ENCODE assay signal across 1 cellular context in genomic region chr3:4838621-4839022, GRCh38.
TF ChIP-seq lines count a peak whose summit lies in the region.

No MANE protein-coding gene starts in this region.

TF ChIP-seq in GM12878, 131 proteins besides CTCF, POLR2A, EP300 and RAD21 (continued from another document and continues in another):
- TF ChIP-seq ZBTB11 (CRISPR knock-in tag; IDR thresholded peaks at IDR 0.05) (no peak), SKIL (IDR thresholded peaks at IDR 0.05; ENCODE audit: low read depth, poor library complexity, severe bottlenecking) (peak; percentile 63), E2F4 (IDR thresholded peaks at IDR 0.05; ENCODE audit: low read depth, low read length) (no peak), BHLHE40 (IDR thresholded peaks at IDR 0.05; ENCODE audit: borderline replicate concordance in 1 of 2, low read depth in 2 of 2, low read length in 1 of 2) (peak; percentile 69 to 70), MEF2B (IDR thresholded peaks at IDR 0.05; ENCODE audit: partially characterized antibody, poor library complexity, severe bottlenecking) (peak; percentile 79), MXI1 (IDR thresholded peaks at IDR 0.05; ENCODE audit: low read depth, low read length) (no peak), PAX8 (IDR thresholded peaks at IDR 0.05) (no peak), ZNF592 (IDR thresholded peaks at IDR 0.05) (no peak), YBX1 (IDR thresholded peaks at IDR 0.05) (no peak), SMAD1 (IDR thresholded peaks at IDR 0.05; ENCODE audit: low read depth, partially characterized antibody) (no peak), FOXM1 (IDR thresholded peaks at IDR 0.05; ENCODE audit: low read depth, low read length) (peak; percentile 80; the same call in 1 of the 2 replicates), CBX3 (IDR thresholded peaks at IDR 0.05; ENCODE audit: borderline replicate concordance, low read depth) (no peak), MYC (IDR thresholded peaks at IDR 0.05; ENCODE audit: insufficient read depth, insufficient read length, insufficient replicate concordance, low read length, severe bottlenecking) (no peak), USF1 (IDR thresholded peaks at IDR 0.05; ENCODE audit: borderline replicate concordance, extremely low read length, insufficient read depth, low read depth, low read length) (no peak), RB1 (IDR thresholded peaks at IDR 0.05; ENCODE audit: borderline replicate concordance) (no peak), E2F8 (IDR thresholded peaks at IDR 0.05; ENCODE audit: low read depth, partially characterized antibody) (no peak), BCL3 (IDR thresholded peaks at IDR 0.05; ENCODE audit: borderline replicate concordance, insufficient read depth, low read depth, low read length, poor library complexity, severe bottlenecking) (peak; percentile 29), JUND (IDR thresholded peaks at IDR 0.05; ENCODE audit: low read depth, low read length) (no peak), CHD4 (IDR thresholded peaks at IDR 0.05) (no peak), SUPT20H (IDR thresholded peaks at IDR 0.05; ENCODE audit: borderline replicate concordance, control insufficient read depth, low read depth, low read length) (no peak), ATF2 (IDR thresholded peaks at IDR 0.05; ENCODE audit: low read length) (peak; percentile 82), ZNF207 (IDR thresholded peaks at IDR 0.05; ENCODE audit: borderline replicate concordance) (no peak), ZBTB40 (IDR thresholded peaks at IDR 0.05; ENCODE audit: borderline replicate concordance) (no peak), SMC3 (IDR thresholded peaks at IDR 0.05; ENCODE audit: borderline replicate concordance, low read length) (no peak), ZBTB4 (CRISPR knock-in tag; IDR thresholded peaks at IDR 0.05) (no peak), KDM1A (IDR thresholded peaks at IDR 0.05; ENCODE audit: borderline replicate concordance) (no peak)
